ENCODE assay signal across 1 cellular context in the genomic region with DNA sequence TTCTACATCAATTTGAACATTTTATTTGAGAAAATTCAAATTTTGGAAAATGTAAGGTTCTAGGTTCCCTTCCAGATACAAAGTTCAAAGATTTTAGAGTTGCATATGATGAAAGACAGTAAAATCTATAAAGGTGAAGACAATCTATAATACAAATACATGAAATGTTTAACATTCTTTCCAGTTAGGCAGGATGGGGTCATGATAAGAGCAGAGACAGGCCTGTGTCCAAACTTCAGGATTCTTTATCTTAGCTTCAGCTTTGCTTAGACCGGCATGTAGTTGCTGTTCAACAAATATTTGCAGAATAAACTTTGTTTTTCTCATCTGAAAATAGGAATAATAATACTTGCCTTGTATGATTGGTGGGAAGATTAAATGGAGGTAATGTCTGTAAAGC.
A peak's percentile ranks its signal among the peaks of the same experiment; 100 is the strongest.
TF ChIP-seq lines count a peak whose summit lies in the region.

No MANE protein-coding gene starts in this region.

TF ChIP-seq in HepG2, 621 proteins besides CTCF, POLR2A, EP300 and RAD21 (continued from another document and continues in another):
- TF ChIP-seq ZXDC (CRISPR knock-in tag; IDR thresholded peaks at IDR 0.05) (no peak), HIVEP1 (CRISPR knock-in tag; IDR thresholded peaks at IDR 0.05) (no peak), ZNF558 (CRISPR knock-in tag; IDR thresholded peaks at IDR 0.05; ENCODE audit: borderline replicate concordance) (no peak), ZNF33B (CRISPR knock-in tag; IDR thresholded peaks at IDR 0.05) (no peak), ATF7 (IDR thresholded peaks at IDR 0.05) (no peak), ATF7 (CRISPR knock-in tag; IDR thresholded peaks at IDR 0.05) (no peak), ZFY (CRISPR knock-in tag; IDR thresholded peaks at IDR 0.05) (no peak), MYC (CRISPR knock-in tag; IDR thresholded peaks at IDR 0.05; ENCODE audit: borderline replicate concordance) (no peak), HINFP (CRISPR knock-in tag; IDR thresholded peaks at IDR 0.05; ENCODE audit: low read depth) (no peak), BCL6 (CRISPR knock-in tag; IDR thresholded peaks at IDR 0.05) (peak; percentile 67), ZNF737 (CRISPR knock-in tag; IDR thresholded peaks at IDR 0.05; ENCODE audit: borderline replicate concordance) (no peak), ZBTB7A (CRISPR knock-in tag; IDR thresholded peaks at IDR 0.05) (no peak), NFRKB (IDR thresholded peaks at IDR 0.05) (no peak), ZEB1 (IDR thresholded peaks at IDR 0.05; ENCODE audit: insufficient replicate concordance, low read depth) (no peak), USF2 (IDR thresholded peaks at IDR 0.05; ENCODE audit: low read depth, low read length) (no peak), USF2 (CRISPR knock-in tag; IDR thresholded peaks at IDR 0.05; ENCODE audit: borderline replicate concordance) (no peak), KMT2A (CRISPR knock-in tag; IDR thresholded peaks at IDR 0.05) (no peak), ZNF878 (CRISPR knock-in tag; IDR thresholded peaks at IDR 0.05) (no peak), REPIN1 (CRISPR knock-in tag; IDR thresholded peaks at IDR 0.05; ENCODE audit: borderline replicate concordance, low read depth) (0 out of 2 replicates have a peak, but pooled peaks have one; percentile 53), DDIT3 (CRISPR knock-in tag; IDR thresholded peaks at IDR 0.05) (no peak), SOX6 (IDR thresholded peaks at IDR 0.05) (no peak), SOX6 (CRISPR knock-in tag; IDR thresholded peaks at IDR 0.05) (peak; percentile 89), MXI1 (IDR thresholded peaks at IDR 0.05; ENCODE audit: borderline replicate concordance, low read depth, low read length) (no peak), ZNF652 (CRISPR knock-in tag; IDR thresholded peaks at IDR 0.05; ENCODE audit: borderline replicate concordance, low read depth) (no peak; the same call in 1 of the 2 replicates), SALL1 (CRISPR knock-in tag; IDR thresholded peaks at IDR 0.05) (peak; percentile 49; the same call in 1 of the 2 replicates), SAFB2 (CRISPR knock-in tag; IDR thresholded peaks at IDR 0.05; ENCODE audit: borderline replicate concordance, low read depth) (no peak), ESRRA (CRISPR knock-in tag; IDR thresholded peaks at IDR 0.05; ENCODE audit: low read depth) (no peak), ZNF430 (CRISPR knock-in tag; IDR thresholded peaks at IDR 0.05) (no peak), NR1H2 (CRISPR knock-in tag; IDR thresholded peaks at IDR 0.05; ENCODE audit: borderline replicate concordance, low read depth) (no peak), DMTF1 (CRISPR knock-in tag; IDR thresholded peaks at IDR 0.05) (no peak), IKZF1 (IDR thresholded peaks at IDR 0.05) (no peak), TBX2 (CRISPR knock-in tag; IDR thresholded peaks at IDR 0.05; ENCODE audit: borderline replicate concordance) (0 out of 2 replicates have a peak, but pooled peaks have one; percentile 27)
- TF ChIP-seq, protein P1, sequence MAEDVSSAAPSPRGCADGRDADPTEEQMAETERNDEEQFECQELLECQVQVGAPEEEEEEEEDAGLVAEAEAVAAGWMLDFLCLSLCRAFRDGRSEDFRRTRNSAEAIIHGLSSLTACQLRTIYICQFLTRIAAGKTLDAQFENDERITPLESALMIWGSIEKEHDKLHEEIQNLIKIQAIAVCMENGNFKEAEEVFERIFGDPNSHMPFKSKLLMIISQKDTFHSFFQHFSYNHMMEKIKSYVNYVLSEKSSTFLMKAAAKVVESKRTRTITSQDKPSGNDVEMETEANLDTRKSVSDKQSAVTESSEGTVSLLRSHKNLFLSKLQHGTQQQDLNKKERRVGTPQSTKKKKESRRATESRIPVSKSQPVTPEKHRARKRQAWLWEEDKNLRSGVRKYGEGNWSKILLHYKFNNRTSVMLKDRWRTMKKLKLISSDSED (CRISPR knock-in tag; IDR thresholded peaks at IDR 0.05) = no peak
- TF ChIP-seq, protein P2, sequence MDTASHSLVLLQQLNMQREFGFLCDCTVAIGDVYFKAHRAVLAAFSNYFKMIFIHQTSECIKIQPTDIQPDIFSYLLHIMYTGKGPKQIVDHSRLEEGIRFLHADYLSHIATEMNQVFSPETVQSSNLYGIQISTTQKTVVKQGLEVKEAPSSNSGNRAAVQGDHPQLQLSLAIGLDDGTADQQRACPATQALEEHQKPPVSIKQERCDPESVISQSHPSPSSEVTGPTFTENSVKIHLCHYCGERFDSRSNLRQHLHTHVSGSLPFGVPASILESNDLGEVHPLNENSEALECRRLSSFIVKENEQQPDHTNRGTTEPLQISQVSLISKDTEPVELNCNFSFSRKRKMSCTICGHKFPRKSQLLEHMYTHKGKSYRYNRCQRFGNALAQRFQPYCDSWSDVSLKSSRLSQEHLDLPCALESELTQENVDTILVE (CRISPR knock-in tag; IDR thresholded peaks at IDR 0.05) = no peak
- TF ChIP-seq, protein P3, sequence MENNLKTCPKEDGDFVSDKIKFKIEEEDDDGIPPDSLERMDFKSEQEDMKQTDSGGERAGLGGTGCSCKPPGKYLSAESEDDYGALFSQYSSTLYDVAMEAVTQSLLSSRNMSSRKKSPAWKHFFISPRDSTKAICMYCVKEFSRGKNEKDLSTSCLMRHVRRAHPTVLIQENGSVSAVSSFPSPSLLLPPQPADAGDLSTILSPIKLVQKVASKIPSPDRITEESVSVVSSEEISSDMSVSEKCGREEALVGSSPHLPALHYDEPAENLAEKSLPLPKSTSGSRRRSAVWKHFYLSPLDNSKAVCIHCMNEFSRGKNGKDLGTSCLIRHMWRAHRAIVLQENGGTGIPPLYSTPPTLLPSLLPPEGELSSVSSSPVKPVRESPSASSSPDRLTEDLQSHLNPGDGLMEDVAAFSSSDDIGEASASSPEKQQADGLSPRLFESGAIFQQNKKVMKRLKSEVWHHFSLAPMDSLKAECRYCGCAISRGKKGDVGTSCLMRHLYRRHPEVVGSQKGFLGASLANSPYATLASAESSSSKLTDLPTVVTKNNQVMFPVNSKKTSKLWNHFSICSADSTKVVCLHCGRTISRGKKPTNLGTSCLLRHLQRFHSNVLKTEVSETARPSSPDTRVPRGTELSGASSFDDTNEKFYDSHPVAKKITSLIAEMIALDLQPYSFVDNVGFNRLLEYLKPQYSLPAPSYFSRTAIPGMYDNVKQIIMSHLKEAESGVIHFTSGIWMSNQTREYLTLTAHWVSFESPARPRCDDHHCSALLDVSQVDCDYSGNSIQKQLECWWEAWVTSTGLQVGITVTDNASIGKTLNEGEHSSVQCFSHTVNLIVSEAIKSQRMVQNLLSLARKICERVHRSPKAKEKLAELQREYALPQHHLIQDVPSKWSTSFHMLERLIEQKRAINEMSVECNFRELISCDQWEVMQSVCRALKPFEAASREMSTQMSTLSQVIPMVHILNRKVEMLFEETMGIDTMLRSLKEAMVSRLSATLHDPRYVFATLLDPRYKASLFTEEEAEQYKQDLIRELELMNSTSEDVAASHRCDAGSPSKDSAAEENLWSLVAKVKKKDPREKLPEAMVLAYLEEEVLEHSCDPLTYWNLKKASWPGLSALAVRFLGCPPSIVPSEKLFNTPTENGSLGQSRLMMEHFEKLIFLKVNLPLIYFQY (CRISPR knock-in tag; IDR thresholded peaks at IDR 0.05; ENCODE audit: borderline replicate concordance) = no peak
- TF ChIP-seq, protein P4, sequence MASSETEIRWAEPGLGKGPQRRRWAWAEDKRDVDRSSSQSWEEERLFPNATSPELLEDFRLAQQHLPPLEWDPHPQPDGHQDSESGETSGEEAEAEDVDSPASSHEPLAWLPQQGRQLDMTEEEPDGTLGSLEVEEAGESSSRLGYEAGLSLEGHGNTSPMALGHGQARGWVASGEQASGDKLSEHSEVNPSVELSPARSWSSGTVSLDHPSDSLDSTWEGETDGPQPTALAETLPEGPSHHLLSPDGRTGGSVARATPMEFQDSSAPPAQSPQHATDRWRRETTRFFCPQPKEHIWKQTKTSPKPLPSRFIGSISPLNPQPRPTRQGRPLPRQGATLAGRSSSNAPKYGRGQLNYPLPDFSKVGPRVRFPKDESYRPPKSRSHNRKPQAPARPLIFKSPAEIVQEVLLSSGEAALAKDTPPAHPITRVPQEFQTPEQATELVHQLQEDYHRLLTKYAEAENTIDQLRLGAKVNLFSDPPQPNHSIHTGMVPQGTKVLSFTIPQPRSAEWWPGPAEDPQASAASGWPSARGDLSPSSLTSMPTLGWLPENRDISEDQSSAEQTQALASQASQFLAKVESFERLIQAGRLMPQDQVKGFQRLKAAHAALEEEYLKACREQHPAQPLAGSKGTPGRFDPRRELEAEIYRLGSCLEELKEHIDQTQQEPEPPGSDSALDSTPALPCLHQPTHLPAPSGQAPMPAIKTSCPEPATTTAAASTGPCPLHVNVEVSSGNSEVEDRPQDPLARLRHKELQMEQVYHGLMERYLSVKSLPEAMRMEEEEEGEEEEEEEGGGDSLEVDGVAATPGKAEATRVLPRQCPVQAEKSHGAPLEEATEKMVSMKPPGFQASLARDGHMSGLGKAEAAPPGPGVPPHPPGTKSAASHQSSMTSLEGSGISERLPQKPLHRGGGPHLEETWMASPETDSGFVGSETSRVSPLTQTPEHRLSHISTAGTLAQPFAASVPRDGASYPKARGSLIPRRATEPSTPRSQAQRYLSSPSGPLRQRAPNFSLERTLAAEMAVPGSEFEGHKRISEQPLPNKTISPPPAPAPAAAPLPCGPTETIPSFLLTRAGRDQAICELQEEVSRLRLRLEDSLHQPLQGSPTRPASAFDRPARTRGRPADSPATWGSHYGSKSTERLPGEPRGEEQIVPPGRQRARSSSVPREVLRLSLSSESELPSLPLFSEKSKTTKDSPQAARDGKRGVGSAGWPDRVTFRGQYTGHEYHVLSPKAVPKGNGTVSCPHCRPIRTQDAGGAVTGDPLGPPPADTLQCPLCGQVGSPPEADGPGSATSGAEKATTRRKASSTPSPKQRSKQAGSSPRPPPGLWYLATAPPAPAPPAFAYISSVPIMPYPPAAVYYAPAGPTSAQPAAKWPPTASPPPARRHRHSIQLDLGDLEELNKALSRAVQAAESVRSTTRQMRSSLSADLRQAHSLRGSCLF (CRISPR knock-in tag; IDR thresholded peaks at IDR 0.05; ENCODE audit: borderline replicate concordance) = no peak
